ENCODE assay signal across 3 cellular contexts in the genomic region with DNA sequence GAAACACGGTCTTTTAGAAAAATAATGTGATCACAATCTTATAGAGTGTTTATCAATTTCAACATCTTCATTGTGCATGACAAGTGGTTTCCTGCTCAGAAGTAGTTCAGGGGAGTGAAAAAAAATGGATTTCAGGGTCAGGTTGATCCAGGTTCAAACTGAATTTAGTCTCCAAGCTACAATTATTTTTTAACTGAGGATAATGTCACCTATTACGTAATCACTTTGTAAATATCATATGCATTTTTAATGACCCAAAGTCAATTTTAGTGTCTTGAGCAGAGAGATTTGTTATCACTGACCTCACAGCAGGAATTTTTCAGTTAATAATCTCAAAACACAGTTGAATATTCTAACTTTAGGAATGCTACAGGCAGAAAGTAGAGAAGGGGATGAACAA.
TF ChIP-seq lines count a peak whose summit lies in the region.

No MANE protein-coding gene starts in this region.

TF ChIP-seq in GM23338, 12 proteins besides CTCF, POLR2A, EP300 and RAD21:
- TF ChIP-seq CREB1 (CRISPR knock-in tag; IDR thresholded peaks at IDR 0.05; ENCODE audit: low read depth) (no peak), EZH2 (IDR thresholded peaks at IDR 0.05; ENCODE audit: low read depth, unreplicated experiment) (no peak), POLR2AphosphoS5 (IDR thresholded peaks at IDR 0.05; ENCODE audit: low read depth) (no peak)
TF ChIP-seq in GM23338: peak in this region for 0.

TF ChIP-seq in IMR-90, 13 proteins besides CTCF, POLR2A, EP300 and RAD21:
- no peak for TF ChIP-seq RFX5 (IDR thresholded peaks at IDR 0.05; ENCODE audit: low read depth, low read length)
- TF ChIP-seq USF2 (IDR thresholded peaks at IDR 0.05; ENCODE audit: low read depth, low read length), result no peak
- TF ChIP-seq FOS (IDR thresholded peaks at IDR 0.05; ENCODE audit: low read depth, low read length), result no peak
- no peak for TF ChIP-seq MAZ (IDR thresholded peaks at IDR 0.05; ENCODE audit: borderline replicate concordance, low read depth, low read length)
- TF ChIP-seq ELK1 (IDR thresholded peaks at IDR 0.05; ENCODE audit: borderline replicate concordance, low read depth, low read length), result no peak
- TF ChIP-seq CEBPB (IDR thresholded peaks at IDR 0.05; ENCODE audit: low read depth, low read length), result peak; percentile 84

TF ChIP-seq in HEK293T, 16 proteins besides CTCF, POLR2A, EP300 and RAD21:
- no peak for TF ChIP-seq SP1 (IDR thresholded peaks at IDR 0.05)
- no peak for TF ChIP-seq ELF4 (IDR thresholded peaks at IDR 0.05)
- no peak for TF ChIP-seq CTBP1 (IDR thresholded peaks at IDR 0.05; ENCODE audit: borderline replicate concordance)
- no peak for TF ChIP-seq FOXM1 (IDR thresholded peaks at IDR 0.05; ENCODE audit: borderline replicate concordance)
- TF ChIP-seq ARNT (IDR thresholded peaks at IDR 0.05), result no peak
TF ChIP-seq in HEK293T: peak in this region for 0.
